In genomic region chr15:67827561-67828378, GRCh38 we compare ENCODE assay signal across 13 cellular contexts. TPM values are rescaled to one million over a fixed set of nuclear protein-coding genes. Genes with fewer than 3 reads are reported as not detected.
DNase-seq lines count a peak whose midpoint lies in the region; ATAC-seq and TF ChIP-seq lines count a peak whose summit lies in the region.
"Had no signal": no experiment of that assay in that cellular context is flagged by ENCODE, and none has a peak within 500 bp of the region (broad histone marks: within the 10 kb centered on the region; RNA-seq: fewer than 3 reads in every experiment).

No MANE protein-coding gene starts in this region.

- ATAC-seq in GM21515 (IDR thresholded peaks at IDR 0.05; ENCODE audit: unreplicated experiment): no peak
- ATAC-seq: sciatic nerve had no signal

- intact Hi-C loops in esophagus squamous epithelium (cut with DNase I): no loop called here

- H3K36me3 ChIP-seq in NT2/D1 (ENCODE audit: insufficient read depth, insufficient read length, low read length) (no peaks in the 10 kb centered on the region), esophagus squamous epithelium (no peaks in the 10 kb centered on the region)

- DNase-seq in activated CD4-positive, alpha-beta T cell treated with anti-CD3 and anti-CD28 coated beads, Interleukin-2, amount 10 ng/mL, durations not matched to agents 7 days and 5 days: no peak
- no peak for DNase-seq in activated CD4-positive, alpha-beta T cell treated with anti-CD3 and anti-CD28 coated beads, Interleukin-2, amount 50 U/mL, for 4 hours
- DNase-seq in NT2/D1 (ENCODE audit: low read depth, low spot score) (no peak), esophagus squamous epithelium (lab: John Stamatoyannopoulos, UW) (no peak), progenitor cell of endocrine pancreas (ENCODE audit: low spot score, unreplicated experiment) (no peak), SIG-M5 (lab: John Stamatoyannopoulos, UW) (no peak), HuH-7 (ENCODE audit: low spot score) (no peak)
- DNase-seq: GDM1, NCI-H1092 treated with DMSO at 0.1 percent for 48 hours, NCI-H510A treated with DMSO at 0.1 percent for 48 hours, SHP77 treated with DMSO at 0.1 percent for 48 hours had no signal

- H3K27ac Mint-ChIP-seq in activated CD4-positive, alpha-beta T cell treated with anti-CD3 and anti-CD28 coated beads, Interleukin-2, amount 10 ng/mL, durations not matched to agents 7 days and 5 days: peak overlapping the region; percentile 57
- H3K27ac Mint-ChIP-seq in progenitor cell of endocrine pancreas: no peak overlapping the region

- peak overlapping the region; percentile 18 for H3K4me3 ChIP-seq in NT2/D1 (ENCODE audit: insufficient read length, low read depth)
- H3K4me3 ChIP-seq in esophagus squamous epithelium: peak overlapping the region; percentile 4 to 52 (median 20)

- H3K9me3 Mint-ChIP-seq in activated CD4-positive, alpha-beta T cell treated with anti-CD3 and anti-CD28 coated beads, Interleukin-2, amount 10 ng/mL, durations not matched to agents 7 days and 5 days: no peaks in the 10 kb centered on the region
- no peaks in the 10 kb centered on the region for H3K9me3 Mint-ChIP-seq in progenitor cell of endocrine pancreas (ENCODE audit: low read depth)

- H3K4me3 Mint-ChIP-seq in activated CD4-positive, alpha-beta T cell treated with anti-CD3 and anti-CD28 coated beads, Interleukin-2, amount 10 ng/mL, durations not matched to agents 7 days and 5 days: peak overlapping the region; percentile 51
- H3K4me3 Mint-ChIP-seq in progenitor cell of endocrine pancreas (ENCODE audit: low read depth): no peak overlapping the region

- H3K4me1 ChIP-seq in NT2/D1 (ENCODE audit: insufficient read depth, insufficient read length) (peaks cover 28% of the 10 kb centered on the region), esophagus squamous epithelium (peaks cover 35 to 79% (median 61%) of the 10 kb centered on the region in 3 donors)

- POLR2A ChIA-PET in activated CD4-positive, alpha-beta T cell treated with anti-CD3 and anti-CD28 coated beads, Interleukin-2, amount 10 ng/mL, durations not matched to agents 7 days and 5 days (lab: Charles Lee): no interaction called here

- H3K27me3 ChIP-seq in NT2/D1 (ENCODE audit: insufficient read depth, insufficient read length) (peaks cover 98% of the 10 kb centered on the region), esophagus squamous epithelium (peaks cover 50 to 100% (median 69%) of the 10 kb centered on the region in 4 donors)

- H3K9me3 ChIP-seq in NT2/D1 (ENCODE audit: insufficient read depth, low read length) (peaks cover 10% of the 10 kb centered on the region; the same call in 1 of the 2 replicates), esophagus squamous epithelium (no peaks in the 10 kb centered on the region)

- CTCF ChIA-PET in activated CD4-positive, alpha-beta T cell treated with anti-CD3 and anti-CD28 coated beads, Interleukin-2, amount 10 ng/mL, durations not matched to agents 7 days and 5 days (lab: Charles Lee): no interaction called here

- TF ChIP-seq POLR2A in esophagus squamous epithelium (IDR thresholded peaks at IDR 0.05): no peak

- H3K27ac ChIP-seq in esophagus squamous epithelium: no peak overlapping the region

- H3K36me3 Mint-ChIP-seq in activated CD4-positive, alpha-beta T cell treated with anti-CD3 and anti-CD28 coated beads, Interleukin-2, amount 10 ng/mL, durations not matched to agents 7 days and 5 days (ENCODE audit: low read depth): peaks cover 7% of the 10 kb centered on the region
- no peaks in the 10 kb centered on the region for H3K36me3 Mint-ChIP-seq in progenitor cell of endocrine pancreas (ENCODE audit: insufficient read depth)

- H3K9ac ChIP-seq in NT2/D1 (ENCODE audit: insufficient read length, low read depth): no peak overlapping the region

- H3K4me1 Mint-ChIP-seq in activated CD4-positive, alpha-beta T cell treated with anti-CD3 and anti-CD28 coated beads, Interleukin-2, amount 10 ng/mL, durations not matched to agents 7 days and 5 days: peaks cover 27% of the 10 kb centered on the region
- peaks cover 13% of the 10 kb centered on the region for H3K4me1 Mint-ChIP-seq in progenitor cell of endocrine pancreas (ENCODE audit: low read depth)

- no peak for TF ChIP-seq CTCF in esophagus squamous epithelium (IDR thresholded peaks at IDR 0.05)
- TF ChIP-seq CTCF in progenitor cell of endocrine pancreas (IDR thresholded peaks at IDR 0.05; ENCODE audit: unreplicated experiment): peak; percentile 10

- H3K27me3 Mint-ChIP-seq in activated CD4-positive, alpha-beta T cell treated with anti-CD3 and anti-CD28 coated beads, Interleukin-2, amount 10 ng/mL, durations not matched to agents 7 days and 5 days: peaks cover 70% of the 10 kb centered on the region
- peaks cover 76% of the 10 kb centered on the region for H3K27me3 Mint-ChIP-seq in progenitor cell of endocrine pancreas

- WGBS in esophagus squamous epithelium, 2 donors: no CpG with 5 or more reads among the region's 98 CpGs

RNA-seq across cellular contexts. Expression of gene SKOR1, which starts 2.5 kb away (rescaled TPM):
- total RNA-seq in activated CD4-positive, alpha-beta T cell treated with anti-CD3 and anti-CD28 coated beads, Interleukin-2, amount 10 ng/mL, durations not matched to agents 7 days and 5 days: under 1 TPM; 0.29 to 0.30 TPM
- total RNA-seq in esophagus squamous epithelium (under 1 TPM; 0.09 to 0.76 (median 0.28) TPM), progenitor cell of endocrine pancreas (0.60 and 0.75 TPM in 2 replicates)

RNA-seq across cellular contexts. Expression of gene RNU6-1, which starts 12.1 kb away (rescaled TPM):
- not detected for total RNA-seq in activated CD4-positive, alpha-beta T cell treated with anti-CD3 and anti-CD28 coated beads, Interleukin-2, amount 10 ng/mL, durations not matched to agents 7 days and 5 days
- not detected for total RNA-seq in esophagus squamous epithelium
- not detected in 2 replicates for total RNA-seq in progenitor cell of endocrine pancreas
- total RNA-seq: sciatic nerve had no signal
